ENCODE assay signal across 9 cellular contexts in the genomic region with DNA sequence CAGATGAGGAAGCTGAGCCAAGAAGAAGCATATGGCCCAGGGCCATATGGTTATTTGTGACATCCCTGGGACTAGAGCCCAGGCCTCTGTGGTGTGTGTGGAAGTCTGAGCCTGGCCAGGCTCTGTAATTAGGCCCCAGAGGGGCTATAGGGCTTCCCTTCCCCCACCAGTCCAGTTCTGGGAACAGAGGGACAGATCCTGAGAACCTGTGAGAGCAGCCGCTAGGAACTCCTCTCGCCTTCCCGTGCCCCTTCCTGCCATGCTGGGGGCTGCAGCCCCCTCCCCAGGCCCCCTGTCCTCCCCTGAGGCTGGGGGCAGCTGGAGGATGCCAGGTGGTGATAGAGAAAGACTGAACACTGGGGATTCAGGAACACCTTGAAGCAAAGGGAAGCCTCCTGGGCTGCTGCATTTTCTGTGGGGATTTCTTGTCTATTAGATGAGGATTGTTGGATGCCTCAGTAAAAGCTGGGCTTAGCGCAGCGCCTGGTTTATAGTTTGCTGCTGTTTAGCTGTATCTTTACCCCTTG. TPM values are rescaled to one million over a fixed set of nuclear protein-coding genes. Genes with fewer than 3 reads are reported as not detected.
DNase-seq lines count a peak whose midpoint lies in the region; ATAC-seq and TF ChIP-seq lines count a peak whose summit lies in the region.
"Had no signal": no experiment of that assay in that cellular context is flagged by ENCODE, and none has a peak within 500 bp of the region (broad histone marks: within the 10 kb centered on the region; RNA-seq: fewer than 3 reads in every experiment).

No MANE protein-coding gene starts in this region.

- H3K4me1 Mint-ChIP-seq in Caco-2 (ENCODE audit: low read depth, unreplicated experiment): peaks cover 12% of the 10 kb centered on the region

- no peak overlapping the region for H3K23ac ChIP-seq in trophoblast cell (ENCODE audit: low read length)

- no peak for TF ChIP-seq CTCF in Caco-2 (IDR thresholded peaks at IDR 0.05; ENCODE audit: insufficient read depth in 1 of 2, low read depth in 1 of 2, low read length in 1 of 2, severe bottlenecking in 1 of 2, unreplicated experiment in 1 of 2)
- TF ChIP-seq CTCF in RWPE1 (conservative IDR thresholded peaks at IDR 0.05; ENCODE audit: low read depth): no peak

- H3K27ac ChIP-seq in RWPE1 (peak overlapping the region; percentile 61), trophoblast cell (ENCODE audit: low read depth, low read length) (peak overlapping the region; percentile 74)

- H2AFZ ChIP-seq in trophoblast cell (ENCODE audit: insufficient read depth, low read length, poor library complexity): no peak overlapping the region

- H4K91ac ChIP-seq in trophoblast cell (ENCODE audit: low read depth, low read length): peak overlapping the region; percentile 45

- POLR2A ChIA-PET in Caco-2 (lab: Charles Lee): no interaction called here
- POLR2A ChIA-PET in RWPE1 (lab: Yijun Ruan, JAX; ENCODE audit: low non-redundant PET): no interaction called here

- peak overlapping the region; percentile 15 for H3K27ac Mint-ChIP-seq in Caco-2 (ENCODE audit: unreplicated experiment)

- H3K79me1 ChIP-seq in trophoblast cell (ENCODE audit: low read length): peaks cover 4% of the 10 kb centered on the region

- no peak overlapping the region for H2BK12ac ChIP-seq in trophoblast cell (ENCODE audit: low read length)

- H3K4ac ChIP-seq in trophoblast cell (ENCODE audit: low read depth, low read length): no peak overlapping the region

- H3K9ac ChIP-seq in trophoblast cell (ENCODE audit: low read length): no peak overlapping the region

- peaks cover 13% of the 10 kb centered on the region; the same call in 1 of the 2 replicates for H3K4me1 ChIP-seq in Caco-2
- peaks cover 20 to 22% of the 10 kb centered on the region in 2 experiments for H3K4me1 ChIP-seq in trophoblast cell (ENCODE audit: control insufficient read depth in 1 of 2, insufficient read depth in 2 of 2, low read length in 2 of 2)

- H2BK5ac ChIP-seq in trophoblast cell (ENCODE audit: low read depth, low read length, poor library complexity): peak overlapping the region; percentile 37

- H2BK120ac ChIP-seq in trophoblast cell (ENCODE audit: insufficient read depth, low read length, poor library complexity): no peak overlapping the region

- intact Hi-C loops in Caco-2 (cut with micrococcal nuclease; ENCODE audit: unreplicated experiment): no loop called here
- intact Hi-C loops in Right ventricle myocardium superior (cut with DNase I): no loop called here

- H3K9me3 ChIP-seq in Caco-2: 0 out of 2 replicates have a peak, but pooled peaks cover 5% of the 10 kb centered on the region
- peaks cover 5% of the 10 kb centered on the region for H3K9me3 ChIP-seq in trophoblast cell (ENCODE audit: insufficient read depth, low read depth, low read length)

- DNase-seq in Caco-2 (no peak), RWPE1 (ENCODE audit: low spot score) (no peak), Right ventricle myocardium superior (no peak), trophoblast cell (no peak), GOT3 (lab: John Stamatoyannopoulos, UW) (no peak), AG08396 (ENCODE audit: low spot score) (no peak), iPS-NIHi11 (ENCODE audit: low spot score) (no peak)
- DNase-seq: CD8-positive, alpha-beta memory T cell had no signal

- H3K9me3 Mint-ChIP-seq in Caco-2 (ENCODE audit: unreplicated experiment): peaks cover 13% of the 10 kb centered on the region

- peak overlapping the region; percentile 5 for H3K4me2 ChIP-seq in trophoblast cell (ENCODE audit: low read length)

- CTCF ChIA-PET in Caco-2 (lab: Charles Lee): no interaction called here
- CTCF ChIA-PET in RWPE1 (lab: Yijun Ruan, JAX): interaction anchor here (0.6 kb wide), 2 partner anchors 425 to 735 kb away, joined by 3 to 5 read pairs; a partner anchor contains a TSS

- H3K18ac ChIP-seq in trophoblast cell (ENCODE audit: low read length): no peak overlapping the region

- H3K79me2 ChIP-seq in trophoblast cell (ENCODE audit: control insufficient read depth, insufficient read depth, low read length, poor library complexity): no peaks in the 10 kb centered on the region

- H3K27me3 ChIP-seq in Caco-2 (replicated peaks; ENCODE audit: control insufficient read depth, insufficient read depth, low read length): no peaks in the 10 kb centered on the region
- no peaks in the 10 kb centered on the region for H3K27me3 ChIP-seq in trophoblast cell (ENCODE audit: insufficient read depth, low read length)

- ATAC-seq in Right ventricle myocardium superior (ENCODE audit: poor library complexity) (peak; percentile 73), HG02840 (IDR thresholded peaks at IDR 0.05; ENCODE audit: low FRiP score, unreplicated experiment) (no peak)

- WGBS in trophoblast cell (ENCODE audit: extremely low coverage, insufficient coverage, insufficient read length): no CpG with 5 or more reads among the region's 5 CpGs

- BruUV-seq in Caco-2 (replicated peaks; lab: Mats Ljungman, UMichigan): no TSS peak

- no peak overlapping the region for H3K4me3 Mint-ChIP-seq in Caco-2 (ENCODE audit: unreplicated experiment)
- H3K4me3 Mint-ChIP-seq: CD8-positive, alpha-beta memory T cell had no signal

- no peak overlapping the region for H4K12ac ChIP-seq in trophoblast cell (ENCODE audit: low read depth, low read length)

- H2AK5ac ChIP-seq in trophoblast cell (ENCODE audit: low read length): no peak overlapping the region

- H3K36me3 ChIP-seq in Caco-2 (ENCODE audit: control insufficient read depth, insufficient read depth, low read length) (no peaks in the 10 kb centered on the region; the same call in 1 of the 2 replicates), trophoblast cell (ENCODE audit: control insufficient read depth in 1 of 2, insufficient read depth in 2 of 2, low read length in 2 of 2) (no peaks in the 10 kb centered on the region)

- H3K14ac ChIP-seq in trophoblast cell (ENCODE audit: low read length): peak overlapping the region; percentile 39

- H3K4me3 ChIP-seq in Caco-2 (ENCODE audit: low read depth, low read length): no peak overlapping the region
- H3K4me3 ChIP-seq in trophoblast cell (ENCODE audit: low read depth, low read length): no peak overlapping the region

- peaks cover 29% of the 10 kb centered on the region for H3K36me3 Mint-ChIP-seq in Caco-2 (ENCODE audit: insufficient read depth, unreplicated experiment)

- H3K27me3 Mint-ChIP-seq in Caco-2 (ENCODE audit: insufficient read depth, unreplicated experiment): no peaks in the 10 kb centered on the region
- H3K27me3 Mint-ChIP-seq: CD8-positive, alpha-beta memory T cell had no signal

- H4K8ac ChIP-seq in trophoblast cell (ENCODE audit: low read depth, low read length): no peak overlapping the region

RNA-seq across cellular contexts. Expression of a gene that starts 33.3 kb away (rescaled TPM):
- 50.0 and 57.2 TPM in 2 replicates for total RNA-seq in Caco-2 (2022)
- total RNA-seq in Right ventricle myocardium superior: 393 TPM
- 4.5 TPM in 2 replicates for polyA plus RNA-seq in trophoblast cell (2013)
